19 cellular contexts compared by ENCODE assay signal in the genomic region with DNA sequence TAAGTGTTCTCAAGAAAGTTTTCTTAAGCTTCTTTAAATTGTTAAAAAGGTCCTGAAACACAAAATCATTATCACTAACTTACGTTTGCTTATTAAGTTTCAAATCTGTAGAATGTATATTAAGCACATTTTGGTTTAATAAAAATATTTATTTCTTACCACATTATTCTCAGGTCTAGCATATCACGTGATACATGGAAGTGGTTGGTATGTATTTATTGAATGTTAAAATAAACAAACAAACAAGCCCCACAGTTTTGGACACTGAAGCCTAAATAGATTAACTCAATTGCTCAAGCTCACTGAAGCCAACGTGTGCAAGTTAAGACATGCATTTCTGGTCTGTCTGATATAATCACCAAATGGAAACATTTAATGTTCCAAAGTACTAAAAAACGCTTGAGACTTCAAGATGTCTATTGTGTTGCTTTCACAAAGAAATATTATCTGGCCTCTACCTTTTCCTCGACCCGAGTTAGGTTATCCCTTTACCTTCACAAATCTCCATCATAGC.
"Had no signal": no experiment of that assay in that cellular context is flagged by ENCODE, and none has a peak within 500 bp of the region (broad histone marks: within the 10 kb centered on the region; RNA-seq: fewer than 3 reads in every experiment).

No MANE protein-coding gene starts in this region.

- H3K9me3 ChIP-seq: neutrophil, psoas muscle, stomach, thoracic aorta had no signal

- H3K79me2 ChIP-seq: hepatocyte had no signal

- DNase-seq: effector memory CD8-positive, alpha-beta T cell; head of caudate nucleus; left colon; left ventricle myocardium superior; naive thymus-derived CD4-positive, alpha-beta T cell; nephron progenitor cell; psoas muscle; retina; stimulated activated naive CD4-positive, alpha-beta T cell; stomach; substantia nigra; trophoblast cell had no signal

- H3K36me3 ChIP-seq: neutrophil, stomach, thoracic aorta had no signal

- H3K27me3 ChIP-seq: foreskin keratinocyte, hepatocyte, neutrophil, stomach had no signal

- H3K4me1 Mint-ChIP-seq: nephron progenitor cell had no signal

- H2AFZ ChIP-seq: hepatocyte had no signal

- H3K36me3 Mint-ChIP-seq: naive thymus-derived CD4-positive, alpha-beta T cell had no signal

- H3K9me3 Mint-ChIP-seq: dendritic cell treated with granulocyte-macrophage colony-stimulating factor and Interleukin-4, amounts not matched to agents 40 ng/mL and 50 ng/mL, for 4 days; effector memory CD8-positive, alpha-beta T cell; naive thymus-derived CD4-positive, alpha-beta T cell; nephron progenitor cell had no signal

- H3K4me3 ChIP-seq: hepatocyte, psoas muscle, stomach, thoracic aorta had no signal

- H3K4me3 Mint-ChIP-seq: dendritic cell treated with granulocyte-macrophage colony-stimulating factor and Interleukin-4, amounts not matched to agents 40 ng/mL and 50 ng/mL, for 4 days; effector memory CD8-positive, alpha-beta T cell; naive thymus-derived CD4-positive, alpha-beta T cell; nephron progenitor cell had no signal

- ATAC-seq: effector memory CD8-positive, alpha-beta T cell; foreskin keratinocyte; left colon; left ventricle myocardium superior; naive thymus-derived CD4-positive, alpha-beta T cell; psoas muscle; sciatic nerve had no signal

- H3K27ac ChIP-seq: foreskin keratinocyte, hepatocyte, neutrophil, psoas muscle, stomach, thoracic aorta had no signal

- H3K27ac Mint-ChIP-seq: dendritic cell treated with granulocyte-macrophage colony-stimulating factor and Interleukin-4, amounts not matched to agents 40 ng/mL and 50 ng/mL, for 4 days; effector memory CD8-positive, alpha-beta T cell; naive thymus-derived CD4-positive, alpha-beta T cell; nephron progenitor cell had no signal

- H3K4me1 ChIP-seq: psoas muscle, stomach had no signal

- H3K27me3 Mint-ChIP-seq: dendritic cell treated with granulocyte-macrophage colony-stimulating factor and Interleukin-4, amounts not matched to agents 40 ng/mL and 50 ng/mL, for 4 days; effector memory CD8-positive, alpha-beta T cell had no signal

- H3K4me2 ChIP-seq: hepatocyte had no signal

- FAIRE-seq: colon had no signal
